In genomic region chr5:74641778-74642542, GRCh38 we compare ENCODE assay signal across 8 cellular contexts. TPM values are rescaled to one million over a fixed set of nuclear protein-coding genes. Genes with fewer than 3 reads are reported as not detected.
DNase-seq lines count a peak whose midpoint lies in the region; ATAC-seq and TF ChIP-seq lines count a peak whose summit lies in the region.

No MANE protein-coding gene starts in this region.

- H3K27ac ChIP-seq in adrenal gland (peak overlapping the region in 2 of 5 donors; percentile 81 to 91), right atrium auricular region (peak overlapping the region; percentile 76 to 81)

- H3K9me3 ChIP-seq in adrenal gland (replicated peaks in 1 of 3) (no peaks in the 10 kb centered on the region), right atrium auricular region (no peaks in the 10 kb centered on the region)

- H3K27me3 ChIP-seq in adrenal gland = no peaks in the 10 kb centered on the region
- H3K27me3 ChIP-seq in right atrium auricular region = no peaks in the 10 kb centered on the region

- intact Hi-C loops in adrenal gland (cut with DNase I) (loop anchor here (5.0 to 10.0 kb wide), 4 partner anchors 605 to 740 kb away; no protein-coding TSS in a partner anchor), posterior cingulate gyrus (cut with DNase I) (loop anchor here (2.0 to 10.0 kb wide), 4 partner anchors 247 to 847 kb away; no protein-coding TSS in a partner anchor)

- no peaks in the 10 kb centered on the region for H3K36me3 ChIP-seq in adrenal gland (replicated peaks in 1 of 2)
- no peaks in the 10 kb centered on the region for H3K36me3 ChIP-seq in right atrium auricular region

- TF ChIP-seq CTCF in AG09319 (IDR thresholded peaks at IDR 0.05; ENCODE audit: low read depth, low read length) (peak; percentile 63), GM12873 (IDR thresholded peaks at IDR 0.05; ENCODE audit: insufficient read depth, low read depth, low read length, missing control alignments) (peak; percentile 54), adrenal gland (IDR thresholded peaks at IDR 0.05) (peak; percentile 13 to 60 (median 52)), right atrium auricular region (IDR thresholded peaks at IDR 0.05) (peak; percentile 22 to 73)

- peak overlapping the region in 2 of 4 donors; percentile 67 to 76 for H3K4me3 ChIP-seq in adrenal gland
- H3K4me3 ChIP-seq in right atrium auricular region = peak overlapping the region; percentile 47 to 72

- no peak for DNase-seq in AG09319 (ENCODE audit: extremely low read depth, low read depth)
- DNase-seq in NOMO-1 (lab: John Stamatoyannopoulos, UW; ENCODE audit: unreplicated experiment in 2 of 2) = peak; percentile 79 to 86
- peak; percentile 40 to 66 (median 43) for DNase-seq in adrenal gland
- no peak for DNase-seq in right atrium auricular region (ENCODE audit: low spot score)
- peak in 7 of 10 donors; percentile 27 to 84 (median 34) for DNase-seq in posterior cingulate gyrus
- DNase-seq in islet precursor cell = no peak

- no peak for TF ChIP-seq POLR2A in adrenal gland (IDR thresholded peaks at IDR 0.05)

- H3K4me1 ChIP-seq in adrenal gland (replicated peaks in 1 of 2) (peaks cover 3 to 29% of the 10 kb centered on the region in 2 donors), right atrium auricular region (peaks cover 0 to 38% of the 10 kb centered on the region in 2 donors)

- 4 to 5% (median 5%) methylated on average over 20 to 28 of the region's 28 CpGs for WGBS in adrenal gland, 4 donors

- no peak for ATAC-seq in GM19395 (IDR thresholded peaks at IDR 0.05; ENCODE audit: unreplicated experiment)

RNA-seq across cellular contexts. Expression of gene ENC1, which starts 1.4 kb away (rescaled TPM):
- total RNA-seq in adrenal gland = 10 to 100 TPM in 2 of 8 donors, 1 to 10 TPM in 6; 2.1 to 31.6 (median 5.0) TPM
- polyA plus RNA-seq in adrenal gland = 1 to 10 TPM; 2.7 to 3.4 (median 2.9) TPM
- 10 to 100 TPM in 1 of 2 donors, 1 to 10 TPM in 1; 5.0 to 18.5 TPM for total RNA-seq in right atrium auricular region

RNA-seq across cellular contexts. Expression of gene HEXB, which starts 43.1 kb away (rescaled TPM):
- total RNA-seq in adrenal gland = 100 to 1,000 TPM; 118 to 216 (median 146) TPM
- polyA plus RNA-seq in adrenal gland = 100 to 1,000 TPM in 1 of 3 donors, 10 to 100 TPM in 2; 92.0 to 119 (median 99.5) TPM
- total RNA-seq in right atrium auricular region = 10 to 100 TPM; 52.2 to 65.8 TPM

Comparison
In these comparisons a context has a peak if more than half of its experiments do, and no peak if none do; other contexts are left out.
1. DNase-seq: peak in NOMO-1 (2 of 2), adrenal gland (7 of 7) and posterior cingulate gyrus (7 of 10); none in AG09319 (single experiment), right atrium auricular region (single experiment) and islet precursor cell (single experiment).
2. Peak in every context shown above with its lines, with median percentiles within 50 percentile points of each other: CTCF ChIP-seq.